8 cellular contexts compared by ENCODE assay signal in the genomic region with DNA sequence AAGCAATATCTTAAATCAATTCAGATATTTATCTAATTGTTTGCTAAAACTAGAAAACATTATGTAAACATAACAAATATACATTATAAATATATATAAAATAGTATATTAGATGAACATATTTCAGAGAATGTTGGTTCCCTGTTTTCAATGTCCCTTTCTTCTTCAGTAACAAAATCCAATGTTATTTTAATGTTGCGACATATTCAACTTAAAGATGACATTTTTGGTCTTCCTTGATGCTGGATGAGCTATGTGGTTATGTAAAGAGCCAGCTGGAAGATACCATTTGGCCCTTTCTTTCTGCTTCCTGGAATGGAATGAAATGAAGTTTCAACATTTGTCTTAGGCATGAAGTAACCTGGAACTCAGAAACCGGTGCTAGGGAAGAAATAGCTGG.
"Had no signal": no experiment of that assay in that cellular context is flagged by ENCODE, and none has a peak within 500 bp of the region (broad histone marks: within the 10 kb centered on the region; RNA-seq: fewer than 3 reads in every experiment).

No MANE protein-coding gene starts in this region.

- H3K27ac Mint-ChIP-seq: GM23338, H9 had no signal

- H3K4me3 ChIP-seq: GM23338, K562 had no signal

- FAIRE-seq: H1, H54, HTR-8/SVneo, K562 had no signal

- ATAC-seq: GM23338, K562 had no signal

- H2AFZ ChIP-seq: GM23338 had no signal

- H3K4me3 Mint-ChIP-seq: GM23338, H9 had no signal

- H3K9me3 Mint-ChIP-seq: H9 had no signal

- DNase-seq: H9, HCEC 1CT, KG1 had no signal

- H3K4me2 ChIP-seq: GM23338 had no signal
